Comparison of ENCODE assay signal across 8 cellular contexts in the genomic region with DNA sequence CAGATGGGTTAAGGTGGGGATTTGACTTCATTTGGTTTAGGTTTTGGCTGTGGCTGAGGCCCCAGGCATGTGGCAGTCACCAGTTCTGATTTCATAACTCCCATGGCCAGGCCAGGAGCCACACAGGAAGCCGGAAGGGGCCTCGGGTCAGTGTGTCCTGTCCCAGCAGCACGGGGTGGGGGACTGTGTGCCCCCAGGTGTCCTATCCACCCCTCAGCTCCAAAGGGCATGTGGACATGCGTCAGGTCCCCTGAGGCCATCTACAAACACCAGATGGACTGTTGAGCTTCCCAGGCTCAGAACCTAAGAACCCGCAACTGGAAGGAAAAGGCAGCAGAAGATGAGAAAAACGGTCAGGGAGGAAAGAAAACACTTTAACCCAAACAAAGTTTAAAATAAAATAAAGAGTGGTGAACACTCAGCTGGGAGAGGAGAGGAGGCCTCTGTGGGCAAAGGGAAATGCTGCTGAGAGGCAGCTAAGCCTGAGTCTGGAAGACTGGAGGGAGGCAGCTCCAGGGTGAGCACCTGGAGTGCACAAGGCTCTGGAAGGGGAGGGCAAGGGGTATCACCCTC.
DNase-seq lines count a peak whose midpoint lies in the region; ATAC-seq and TF ChIP-seq lines count a peak whose summit lies in the region.
"Had no signal": no experiment of that assay in that cellular context is flagged by ENCODE, and none has a peak within 500 bp of the region (broad histone marks: within the 10 kb centered on the region; RNA-seq: fewer than 3 reads in every experiment).

No MANE protein-coding gene starts in this region.

- H3K27me3 Mint-ChIP-seq in activated naive CD8-positive, alpha-beta T cell: no peaks in the 10 kb centered on the region
- peaks cover 0 to 3% of the 10 kb centered on the region in 2 donors for H3K27me3 Mint-ChIP-seq in stimulated activated naive B cell treated with anti-CD40 and anti-IgM and Interleukin-4, amounts not matched to agents 10 μg/mL and 1 μg/mL and 100 μg/mL, for 72 hours

- H3K4me3 ChIP-seq in KMS-11 (IDR thresholded peaks at IDR 0.05; ENCODE audit: insufficient read depth, low read depth, low read length): no peak overlapping the region
- no peak overlapping the region for H3K4me3 ChIP-seq in BE2C (ENCODE audit: low read depth, low read length)
- H3K4me3 ChIP-seq: skin epidermis had no signal

- H3K4me2 ChIP-seq in KMS-11: peak overlapping the region; percentile 76

- H3K9me3 Mint-ChIP-seq in activated naive CD8-positive, alpha-beta T cell (ENCODE audit: low read depth): no peaks in the 10 kb centered on the region
- H3K9me3 Mint-ChIP-seq in stimulated activated naive B cell treated with anti-CD40 and anti-IgM and Interleukin-4, amounts not matched to agents 10 μg/mL and 1 μg/mL and 100 μg/mL, for 72 hours: no peaks in the 10 kb centered on the region

- H3K4me1 Mint-ChIP-seq in activated naive CD8-positive, alpha-beta T cell (ENCODE audit: low read depth): peaks cover 53% of the 10 kb centered on the region
- H3K4me1 Mint-ChIP-seq in stimulated activated naive B cell treated with anti-CD40 and anti-IgM and Interleukin-4, amounts not matched to agents 10 μg/mL and 1 μg/mL and 100 μg/mL, for 72 hours: peaks cover 25 to 28% of the 10 kb centered on the region in 2 donors

- no peaks in the 10 kb centered on the region for H4K20me1 ChIP-seq in KMS-11 (ENCODE audit: insufficient read depth)

- H3K27me3 ChIP-seq in KMS-11 (ENCODE audit: insufficient read depth, low read depth): no peaks in the 10 kb centered on the region
- no peaks in the 10 kb centered on the region for H3K27me3 ChIP-seq in BE2C

- H3K4me1 ChIP-seq in KMS-11 (ENCODE audit: low read depth, poor library complexity, severe bottlenecking): peaks cover 75% of the 10 kb centered on the region
- H3K4me1 ChIP-seq in BE2C: peaks cover 4% of the 10 kb centered on the region; the same call in 1 of the 2 replicates

- H3K27ac Mint-ChIP-seq in activated naive CD8-positive, alpha-beta T cell: peak overlapping the region; percentile 96
- H3K27ac Mint-ChIP-seq in stimulated activated naive B cell treated with anti-CD40 and anti-IgM and Interleukin-4, amounts not matched to agents 10 μg/mL and 1 μg/mL and 100 μg/mL, for 72 hours: peak overlapping the region; percentile 32

- peak overlapping the region; percentile 50; the same call in 1 of the 2 replicates for H3K9ac ChIP-seq in KMS-11

- peak; percentile 58 for DNase-seq in hepatic stellate cell (ENCODE audit: low spot score)
- no peak for DNase-seq in stimulated activated naive B cell treated with anti-CD40 and anti-IgM and Interleukin-4, amounts not matched to agents 10 μg/mL and 1 μg/mL and 100 μg/mL, for 72 hours
- no peak for DNase-seq in BE2C
- DNase-seq in cerebellum (ENCODE audit: low spot score): no peak
- DNase-seq in NCI-H748 (lab: John Stamatoyannopoulos, UW; ENCODE audit: unreplicated experiment): no peak

- no peaks in the 10 kb centered on the region for H3K9me3 ChIP-seq in BE2C

- TF ChIP-seq CTCF in KMS-11 (conservative IDR thresholded peaks at IDR 0.05; ENCODE audit: low read depth, low read length) (no peak), BE2C (IDR thresholded peaks at IDR 0.05; ENCODE audit: low read depth, low read length) (no peak)

- H3K79me2 ChIP-seq in KMS-11 (ENCODE audit: insufficient read depth, low read depth): no peaks in the 10 kb centered on the region

- peak overlapping the region; percentile 80 for H3K27ac ChIP-seq in KMS-11

- H3K4me3 Mint-ChIP-seq in activated naive CD8-positive, alpha-beta T cell: peak overlapping the region; percentile 81
- H3K4me3 Mint-ChIP-seq in stimulated activated naive B cell treated with anti-CD40 and anti-IgM and Interleukin-4, amounts not matched to agents 10 μg/mL and 1 μg/mL and 100 μg/mL, for 72 hours: peak overlapping the region in 1 of 2 donors; percentile 2

- peaks cover 3% of the 10 kb centered on the region for H3K36me3 Mint-ChIP-seq in activated naive CD8-positive, alpha-beta T cell
- H3K36me3 Mint-ChIP-seq in stimulated activated naive B cell treated with anti-CD40 and anti-IgM and Interleukin-4, amounts not matched to agents 10 μg/mL and 1 μg/mL and 100 μg/mL, for 72 hours: peaks cover 2 to 4% of the 10 kb centered on the region in 2 donors

- no peak for ATAC-seq in stimulated activated naive B cell treated with anti-CD40 and anti-IgM and Interleukin-4, amounts not matched to agents 10 μg/mL and 1 μg/mL and 100 μg/mL, for 72 hours (replicated peaks)

- H2AFZ ChIP-seq in KMS-11 (ENCODE audit: low read depth): peak overlapping the region; percentile 5; the same call in 1 of the 2 replicates

- no peaks in the 10 kb centered on the region; the same call in 1 of the 2 replicates for H3K36me3 ChIP-seq in KMS-11 (ENCODE audit: insufficient read depth)
- no peaks in the 10 kb centered on the region for H3K36me3 ChIP-seq in BE2C
